1 cellular context compared by ENCODE assay signal in the genomic region with DNA sequence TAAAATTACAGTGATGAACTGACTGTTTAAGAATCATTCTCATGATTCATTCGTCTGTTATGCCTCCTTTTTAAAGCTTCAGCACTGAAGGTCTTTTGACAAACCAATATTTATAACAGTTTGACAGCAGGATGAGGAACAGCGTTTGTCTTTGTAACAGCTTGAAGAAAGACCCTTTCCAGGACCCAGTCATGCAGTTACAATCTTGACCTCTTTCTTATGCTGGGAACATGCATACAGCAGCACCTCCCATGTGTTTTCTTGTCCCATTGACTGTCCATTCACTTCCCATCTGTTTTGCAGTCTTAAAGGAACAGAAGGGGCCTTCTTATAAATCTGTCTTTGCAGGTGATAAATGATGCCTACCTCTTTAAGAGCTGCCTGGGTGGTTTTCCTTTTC.
TF ChIP-seq lines count a peak whose summit lies in the region.

No MANE protein-coding gene starts in this region.

TF ChIP-seq in Ishikawa, 13 proteins besides CTCF, POLR2A, EP300 and RAD21 (continued from another document):
- TF ChIP-seq TAF1 (IDR thresholded peaks at IDR 0.05; ENCODE audit: low read depth): no peak
TF ChIP-seq in Ishikawa: peak in this region for 1.
